Comparison of ENCODE assay signal across 27 cellular contexts in the genomic region with DNA sequence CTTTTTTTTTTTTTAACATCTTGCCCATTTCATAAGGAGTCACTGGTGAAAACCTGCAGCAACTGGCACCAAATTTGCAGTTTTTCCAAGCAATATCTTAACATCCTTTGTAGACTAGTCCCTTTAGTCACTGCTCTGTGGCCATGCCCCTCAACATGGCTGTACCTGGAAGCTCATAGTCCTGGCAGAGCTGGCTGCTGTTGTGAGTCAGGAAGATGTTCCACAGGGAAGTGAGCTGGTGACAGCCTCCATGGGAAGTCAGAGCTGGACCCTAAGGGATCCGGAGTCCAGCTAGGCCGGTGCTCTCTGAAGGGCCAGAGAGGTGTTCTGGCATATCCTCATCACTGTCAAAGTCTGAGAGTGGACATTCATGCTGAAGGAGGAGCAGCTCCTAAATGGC. TPM values are rescaled to one million over a fixed set of nuclear protein-coding genes. Genes with fewer than 3 reads are reported as not detected.
DNase-seq lines count a peak whose midpoint lies in the region; ATAC-seq, FAIRE-seq and TF ChIP-seq lines count a peak whose summit lies in the region.
"Had no signal": no experiment of that assay in that cellular context is flagged by ENCODE, and none has a peak within 500 bp of the region (broad histone marks: within the 10 kb centered on the region; RNA-seq: fewer than 3 reads in every experiment).

No MANE protein-coding gene starts in this region.

- intact Hi-C loops in HCT116 (cut with micrococcal nuclease): no loop called here
- intact Hi-C loops in vagina (cut with DNase I): no loop called here

- ATAC-seq in HCT116: no peak
- 0 out of 3 replicates have a peak, but pooled peaks have one; percentile 5 for ATAC-seq in SK-N-SH treated with all-trans-retinoic acid at 6 μM for 48 hours
- no peak for ATAC-seq in HG03457 (IDR thresholded peaks at IDR 0.05; ENCODE audit: unreplicated experiment)
- ATAC-seq: gastroesophageal sphincter; naive thymus-derived CD4-positive, alpha-beta T cell; T-helper 17 cell had no signal

- peaks cover 87% of the 10 kb centered on the region for H3K79me2 ChIP-seq in HCT116 (ENCODE audit: insufficient read depth, low read length)
- peaks cover 19% of the 10 kb centered on the region for H3K79me2 ChIP-seq in keratinocyte (ENCODE audit: control insufficient read depth, insufficient read depth, low read length)

- peaks cover 12 to 64% of the 10 kb centered on the region in 2 experiments for H3K4me1 ChIP-seq in HCT116 (ENCODE audit: control insufficient read depth in 1 of 2, insufficient read depth in 2 of 2, low read length in 2 of 2)
- peaks cover 35% of the 10 kb centered on the region for H3K4me1 ChIP-seq in keratinocyte (ENCODE audit: control insufficient read depth, extremely low read depth, insufficient read depth, low read length)
- H3K4me1 ChIP-seq in vagina: no peaks in the 10 kb centered on the region
- H3K4me1 ChIP-seq: gastroesophageal sphincter, uterus had no signal

- H3K9me2 ChIP-seq in HCT116 (ENCODE audit: insufficient read depth): no peaks in the 10 kb centered on the region

- CTCF ChIA-PET in HCT116 (lab: Charles Lee): interaction anchor here (2.0 to 4.8 kb wide), 2 partner anchors 24 to 117 kb away, joined by 10 to 43 read pairs; no protein-coding TSS in a partner anchor

- dilution Hi-C loops in keratinocyte (cut with MboI; ENCODE audit: extremely low pct_ligation_motif_present, low sequenced_read_pairs): loop anchor here (25.0 kb wide), 1 partner anchor 107 kb away; the partner anchor contains the start of gene ZBED2

- peak; percentile 76 for FAIRE-seq in keratinocyte (lab: Jason Lieb, UNC)
- FAIRE-seq: endometrium, islet of Langerhans had no signal

- TF ChIP-seq CTCF in HCT116 (IDR thresholded peaks at IDR 0.05 in 2 of 3, conservative IDR thresholded peaks at IDR 0.05 in 1 of 3; ENCODE audit: borderline replicate concordance in 1 of 3, insufficient read depth in 1 of 3, low read depth in 2 of 3, low read length in 2 of 3) (no peak), keratinocyte (optimal IDR thresholded peaks at IDR 0.05 in 1 of 3, IDR thresholded peaks at IDR 0.05 in 1 of 3, conservative IDR thresholded peaks at IDR 0.05 in 1 of 3; ENCODE audit: extremely low read depth in 1 of 3, insufficient read depth in 2 of 3, low read length in 3 of 3) (no peak), vagina (IDR thresholded peaks at IDR 0.05) (no peak)

- no TSS peak for BruUV-seq in HCT116 (replicated peaks; lab: Mats Ljungman, UMichigan)

- H3K4me3 ChIP-seq in HCT116 (replicated peaks in 1 of 2; ENCODE audit: low read depth in 1 of 2, low read length in 2 of 2) (no peak overlapping the region), keratinocyte (ENCODE audit: control insufficient read depth in 2 of 3, extremely low read depth in 1 of 3, insufficient read depth in 2 of 3, low read depth in 1 of 3, low read length in 3 of 3) (no peak overlapping the region), vagina (no peak overlapping the region)
- H3K4me3 ChIP-seq: cardiac muscle cell, gastroesophageal sphincter, GM23248, thoracic aorta, uterus had no signal

- H3K4me2 ChIP-seq in HCT116 (ENCODE audit: low read length) (peak overlapping the region; percentile 64), keratinocyte (ENCODE audit: control insufficient read depth, extremely low read depth, insufficient read depth, low read depth, low read length) (no peak overlapping the region)

- DNase-seq in A172 (ENCODE audit: low spot score): peak; percentile 28
- no peak for DNase-seq in HCT116 (ENCODE audit: low read depth, low spot score)
- DNase-seq in keratinocyte (ENCODE audit: low read depth, low spot score): no peak
- no peak for DNase-seq in cerebellum (ENCODE audit: low spot score)
- DNase-seq in NCI-H1105 (lab: John Stamatoyannopoulos, UW): no peak
- no peak for DNase-seq in vagina (ENCODE audit: extremely low spot score in 2 of 2)
- DNase-seq: activated CD4-positive, alpha-beta T cell treated with anti-CD3 and anti-CD28 coated beads for 1 hour; activated naive CD4-positive, alpha-beta T cell treated with Interleukin-2 at 50 U/mL for 16 hours; activated T-cell treated with anti-CD3 and anti-CD28 coated beads, Interleukin-2, amount 50 U/mL, for 48 hours; aorta; CD8-positive, alpha-beta memory T cell; DMS 273 treated with DMSO at 0.1 percent for 48 hours; GM23248; left ventricle myocardium superior; naive thymus-derived CD4-positive, alpha-beta T cell; NCI-H2029 treated with DMSO at 0.1 percent for 48 hours; NCI-H345; RPMI8226; T-helper 17 cell; uterus had no signal

- POLR2A ChIA-PET in HCT116 (lab: Charles Lee): no interaction called here

- H3K27me3 ChIP-seq in HCT116 (ENCODE audit: insufficient read depth, low read length) (no peaks in the 10 kb centered on the region), keratinocyte (ENCODE audit: control insufficient read depth, extremely low read depth, insufficient read depth, low read length) (no peaks in the 10 kb centered on the region), vagina (no peaks in the 10 kb centered on the region)
- H3K27me3 ChIP-seq: gastroesophageal sphincter, uterus had no signal

- H4K20me1 ChIP-seq in HCT116 (ENCODE audit: insufficient read depth) (no peaks in the 10 kb centered on the region), keratinocyte (ENCODE audit: control insufficient read depth, extremely low read depth, insufficient read depth, low read length) (no peaks in the 10 kb centered on the region)

- TF ChIP-seq RAD21 in HCT116 (IDR thresholded peaks at IDR 0.05; ENCODE audit: low read depth): no peak

- H3K9me3 ChIP-seq in HCT116 (ENCODE audit: control insufficient read depth in 1 of 2, insufficient read depth in 1 of 2, low read depth in 1 of 2, low read length in 2 of 2) (no peaks in the 10 kb centered on the region), keratinocyte (ENCODE audit: control insufficient read depth, low read depth, low read length) (no peaks in the 10 kb centered on the region), vagina (no peaks in the 10 kb centered on the region)
- H3K9me3 ChIP-seq: gastroesophageal sphincter, thoracic aorta, uterus had no signal

- H2AFZ ChIP-seq in HCT116 (ENCODE audit: low read depth, low read length, poor library complexity, severe bottlenecking) (no peak overlapping the region), keratinocyte (ENCODE audit: control insufficient read depth, low read length) (no peak overlapping the region)
- H2AFZ ChIP-seq: GM23248 had no signal

- RAD21 ChIA-PET in HCT116 (lab: Charles Lee; ENCODE audit: low non-redundant PET in 1 of 2, low total read pairs in 2 of 2, uncharacterized antibody in 2 of 2, unreplicated experiment in 2 of 2): no interaction called here

- no peaks in the 10 kb centered on the region for H3K9me1 ChIP-seq in keratinocyte (ENCODE audit: control insufficient read depth, extremely low read depth, insufficient read depth, low read length)

- H3K27ac ChIP-seq in HCT116 (ENCODE audit: low read depth, low read length) (no peak overlapping the region), keratinocyte (ENCODE audit: control insufficient read depth, insufficient read depth, low read length) (peak overlapping the region; percentile 23), vagina (no peak overlapping the region)
- H3K27ac ChIP-seq: cardiac muscle cell, gastroesophageal sphincter, thoracic aorta, uterus had no signal

- H3K36me3 ChIP-seq in HCT116 (ENCODE audit: control insufficient read depth in 1 of 2, insufficient read depth in 2 of 2, low read length in 2 of 2) (no peaks in the 10 kb centered on the region), keratinocyte (ENCODE audit: control insufficient read depth in 2 of 2, extremely low read depth in 1 of 2, insufficient read depth in 2 of 2, low read length in 2 of 2) (no peaks in the 10 kb centered on the region), vagina (no peaks in the 10 kb centered on the region)
- H3K36me3 ChIP-seq: cardiac muscle cell, gastroesophageal sphincter, thoracic aorta, uterus had no signal

- TF ChIP-seq POLR2A in HCT116 (IDR thresholded peaks at IDR 0.05; ENCODE audit: borderline replicate concordance, extremely low read depth, insufficient read depth, insufficient read length) (no peak), vagina (IDR thresholded peaks at IDR 0.05) (no peak)

- H3K9ac ChIP-seq in HCT116 (ENCODE audit: low read length) (no peak overlapping the region), keratinocyte (ENCODE audit: control insufficient read depth, extremely low read depth, insufficient read depth, low read length) (no peak overlapping the region)
- H3K9ac ChIP-seq: GM23248 had no signal

TF ChIP-seq in HCT116, 20 proteins besides CTCF, POLR2A, EP300 and RAD21:
- TF ChIP-seq ZFX (IDR thresholded peaks at IDR 0.05): no peak
- no peak for TF ChIP-seq POLR2AphosphoS5 (IDR thresholded peaks at IDR 0.05; ENCODE audit: low read depth, low read length)

TF ChIP-seq in SK-N-SH treated with all-trans-retinoic acid at 6 μM for 48 hours, 23 proteins besides CTCF, POLR2A, EP300 and RAD21:
- TF ChIP-seq ISL1 (CRISPR knock-in tag; IDR thresholded peaks at IDR 0.05) (no peak), RARB (CRISPR knock-in tag; IDR thresholded peaks at IDR 0.05) (no peak)

RNA-seq across cellular contexts. Expression of gene PLCXD2, which starts 20.0 kb away (rescaled TPM):
- 2.0 TPM in 2 replicates for total RNA-seq in A172 (2014; rRNA removed; shearing (Covaris generic))
- total RNA-seq in HCT116 (2021; ENCODE audit: unreplicated experiment) (13.9 TPM), cerebellum (37.9 TPM), vagina (0.98 TPM)
- 4.4 and 4.8 TPM in 2 replicates for polyA plus RNA-seq in HCT116 (2012)
- 5.9 to 10.9 TPM (median 9.8 TPM) in 3 replicates for polyA plus RNA-seq in keratinocyte
- 2.6 TPM for polyA plus RNA-seq in keratinocyte (2011; ENCODE audit: low read depth)
- polyA plus RNA-seq in keratinocyte (2011; cell fraction: cytosol; rRNA removed): 10.5 and 14.0 TPM in 2 replicates
- 9.5 and 10.5 TPM in 2 replicates for polyA plus RNA-seq in keratinocyte (2011; cell fraction: nucleus; rRNA removed)
- 2.2 and 9.5 TPM in 2 replicates for polyA plus RNA-seq in keratinocyte (2012; ENCODE audit: low replicate concordance)
- 4.2 to 14.5 TPM (median 5.5 TPM) in 3 replicates for polyA minus RNA-seq in keratinocyte
- polyA minus RNA-seq in keratinocyte (2011; cell fraction: cytosol; rRNA and poly(A)+ RNA removed): 3.1 TPM
- 16.5 and 29.0 TPM in 2 replicates for polyA minus RNA-seq in keratinocyte (2011; cell fraction: nucleus; rRNA and poly(A)+ RNA removed)
